11 cellular contexts compared by ENCODE assay signal in the genomic region with DNA sequence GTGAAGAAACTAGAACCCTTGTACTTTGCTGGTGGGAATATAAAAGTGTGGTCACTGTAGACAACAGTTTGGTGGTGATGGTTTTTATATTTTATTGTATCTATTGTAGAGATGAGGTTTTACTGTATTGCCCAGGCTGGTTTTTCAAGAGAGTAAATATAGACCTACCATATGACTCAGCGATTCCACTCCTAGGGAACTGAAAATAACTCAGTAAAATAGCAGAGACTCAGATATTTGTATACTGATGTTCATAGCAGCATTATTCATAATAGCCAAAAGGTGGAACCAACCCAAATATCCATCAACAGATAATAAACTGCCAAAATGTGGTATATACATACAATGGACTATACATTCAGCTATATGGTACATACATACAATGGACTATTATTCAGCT.
A peak's percentile ranks its signal among the peaks of the same experiment; 100 is the strongest.
DNase-seq lines count a peak whose midpoint lies in the region; ATAC-seq, FAIRE-seq and TF ChIP-seq lines count a peak whose summit lies in the region.
"Had no signal": no experiment of that assay in that cellular context is flagged by ENCODE, and none has a peak within 500 bp of the region (broad histone marks: within the 10 kb centered on the region; RNA-seq: fewer than 3 reads in every experiment).

No MANE protein-coding gene starts in this region.

- no peak for TF ChIP-seq RAD21 in HepG2 (CRISPR knock-in tag; IDR thresholded peaks at IDR 0.05)

- CTCF ChIA-PET in HepG2 (lab: Yijun Ruan, JAX; ENCODE audit: low intra/inter-chr PET ratio, low total read pairs): no interaction called here

- H3F3A ChIP-seq in MM.1S (ENCODE audit: insufficient read depth, low read length): peaks cover 10% of the 10 kb centered on the region; the same call in 1 of the 2 replicates

- H3K9me3 ChIP-seq in MM.1S (replicated peaks; ENCODE audit: insufficient read depth, low read length): no peaks in the 10 kb centered on the region
- H3K9me3 ChIP-seq in HepG2 (ENCODE audit: low read length): no peaks in the 10 kb centered on the region
- no peaks in the 10 kb centered on the region for H3K9me3 ChIP-seq in vagina

- intact Hi-C loops in HepG2 (cut with micrococcal nuclease; ENCODE audit: unreplicated experiment) (no loop called here), vagina (cut with DNase I) (no loop called here)

- H3K9ac ChIP-seq in MM.1S (ENCODE audit: low read length): no peak overlapping the region
- H3K9ac ChIP-seq in HepG2 (ENCODE audit: insufficient read depth, low read depth, low read length): no peak overlapping the region

- H3K79me2 ChIP-seq in MM.1S (ENCODE audit: low read length) (no peaks in the 10 kb centered on the region), HepG2 (ENCODE audit: insufficient read depth, low read length) (no peaks in the 10 kb centered on the region)

- H3K4me1 ChIP-seq in MM.1S (ENCODE audit: low read length) (peaks cover 18% of the 10 kb centered on the region), HepG2 (ENCODE audit: insufficient read depth, low read length) (0 out of 2 replicates have a peak, but pooled peaks cover 5% of the 10 kb centered on the region), vagina (no peaks in the 10 kb centered on the region)

- H2AFZ ChIP-seq in MM.1S (ENCODE audit: low read length): 0 out of 2 replicates have a peak overlapping the region, but pooled peaks have one; percentile 26
- no peak overlapping the region for H2AFZ ChIP-seq in HepG2 (ENCODE audit: low read length)

- no TSS peak for BruUV-seq in HepG2 (replicated peaks; lab: Mats Ljungman, UMichigan)

- in situ Hi-C loops in HepG2 (cut with HindIII; ENCODE audit: extremely low pct_ligation_motif_present, low pct_unique_long_range_greater_than_20kb): no loop called here

- TF ChIP-seq EP300 in HepG2 (IDR thresholded peaks at IDR 0.05; ENCODE audit: low read depth in 2 of 2, low read length in 2 of 2) (no peak), HepG2 (CRISPR knock-in tag; IDR thresholded peaks at IDR 0.05; ENCODE audit: borderline replicate concordance) (no peak)

- H3K27ac ChIP-seq in MM.1S (ENCODE audit: low read length) (peak overlapping the region; percentile 29; the same call in 1 of the 2 replicates), HepG2 (ENCODE audit: extremely low read length, insufficient read depth, low read length) (no peak overlapping the region), vagina (no peak overlapping the region)

- POLR2A ChIA-PET in HepG2 (lab: Yijun Ruan, JAX): interaction anchor here (0.7 kb wide), 1 partner anchor 9 kb away, joined by 3 read pairs; no protein-coding TSS in a partner anchor

- 45% methylated on average over 1 of the region's 1 CpG for WGBS in HepG2 (ENCODE audit: low lambda C conversion rate)

- TF ChIP-seq POLR2A in HepG2 (IDR thresholded peaks at IDR 0.05; ENCODE audit: insufficient read depth in 1 of 2, low read depth in 2 of 2, low read length in 2 of 2) (no peak), vagina (IDR thresholded peaks at IDR 0.05) (no peak)

- DNase-seq in MM.1S (peak; percentile 82), HepG2 (ENCODE audit: low spot score) (no peak), putamen (ENCODE audit: low spot score) (no peak), ecto neural progenitor cell (ENCODE audit: low spot score) (no peak), vagina (ENCODE audit: extremely low spot score in 2 of 2) (no peak), AML-193 (lab: John Stamatoyannopoulos, UW) (no peak)
- DNase-seq: activated CD4-positive, alpha-beta T cell treated with anti-CD3 and anti-CD28 coated beads for 48 hours; NCI-H1417 treated with DMSO at 0.1 percent for 48 hours; stimulated activated CD8-positive, alpha-beta memory T cell treated with anti-CD3 and anti-CD28 coated beads, Interleukin-4, amount 100 ng/mL, for 48 hours had no signal

- no peaks in the 10 kb centered on the region for H4K20me1 ChIP-seq in MM.1S (ENCODE audit: insufficient read depth, low read length)
- no peaks in the 10 kb centered on the region for H4K20me1 ChIP-seq in HepG2 (ENCODE audit: insufficient read depth, low read length)

- no peaks in the 10 kb centered on the region for H3K36me3 ChIP-seq in MM.1S (replicated peaks; ENCODE audit: insufficient read depth, low read length)
- no peaks in the 10 kb centered on the region for H3K36me3 ChIP-seq in HepG2 (replicated peaks in 1 of 2; ENCODE audit: control insufficient read depth in 1 of 2, insufficient read depth in 2 of 2, low read length in 2 of 2)
- H3K36me3 ChIP-seq in vagina: no peaks in the 10 kb centered on the region

- no peaks in the 10 kb centered on the region for H3K27me3 ChIP-seq in MM.1S (replicated peaks; ENCODE audit: insufficient read depth, low read length)
- no peaks in the 10 kb centered on the region for H3K27me3 ChIP-seq in HepG2 (ENCODE audit: control insufficient read depth in 1 of 2, insufficient read depth in 2 of 2, low read length in 2 of 2)
- no peaks in the 10 kb centered on the region for H3K27me3 ChIP-seq in vagina

- TF ChIP-seq CTCF in MM.1S (IDR thresholded peaks at IDR 0.05; ENCODE audit: low read length) (no peak; the same call in 1 of the 2 replicates), HepG2 (CRISPR knock-in tag; IDR thresholded peaks at IDR 0.05) (no peak), vagina (IDR thresholded peaks at IDR 0.05) (no peak)

- no peak for FAIRE-seq in HepG2 (lab: Jason Lieb, UNC)

- peak; percentile 67 for ATAC-seq in GM19025 (IDR thresholded peaks at IDR 0.05; ENCODE audit: low read depth, unreplicated experiment)
- ATAC-seq in HG02642 (IDR thresholded peaks at IDR 0.05; ENCODE audit: poor library complexity, unreplicated experiment): peak; percentile 75
- ATAC-seq in HepG2: no peak

- no peaks in the 10 kb centered on the region for H3K9me2 ChIP-seq in MM.1S (replicated peaks; ENCODE audit: insufficient read depth, low read length)

- H3K4me3 ChIP-seq in MM.1S (ENCODE audit: low read length) (no peak overlapping the region), HepG2 (replicated peaks in 1 of 3; ENCODE audit: insufficient read depth in 1 of 3, low read depth in 2 of 3, low read length in 3 of 3) (no peak overlapping the region), vagina (no peak overlapping the region)

- H3K4me2 ChIP-seq in MM.1S (ENCODE audit: low read depth, low read length) (peak overlapping the region; percentile 33), HepG2 (ENCODE audit: low read depth, low read length) (no peak overlapping the region)

TF ChIP-seq in HepG2, 621 proteins besides CTCF, POLR2A, EP300 and RAD21:
- TF ChIP-seq ZNF781 (CRISPR knock-in tag; IDR thresholded peaks at IDR 0.05; ENCODE audit: borderline replicate concordance, not compliant biosample characterization): no peak
- peak; percentile 55; the same call in 1 of the 2 replicates for TF ChIP-seq NFE2L2 (IDR thresholded peaks at IDR 0.05; ENCODE audit: low read length)
- TF ChIP-seq MAFK (conservative IDR thresholded peaks at IDR 0.05 in 1 of 2, IDR thresholded peaks at IDR 0.05 in 1 of 2; ENCODE audit: low read length in 2 of 2): peak in 1 of 2 experiments; percentile 34; a peak in 1 of 4 replicates
TF ChIP-seq in HepG2: peak in this region for 2.
